8 cellular contexts compared by ENCODE assay signal in genomic region chrX:104166735-104167436, GRCh38. TPM values are rescaled to one million over a fixed set of nuclear protein-coding genes. Genes with fewer than 3 reads are reported as not detected.
DNase-seq lines count a peak whose midpoint lies in the region; ATAC-seq, FAIRE-seq and TF ChIP-seq lines count a peak whose summit lies in the region.

No MANE protein-coding gene starts in this region.

- TF ChIP-seq RAD21 in A549 (conservative IDR thresholded peaks at IDR 0.05 in 1 of 2, IDR thresholded peaks at IDR 0.05 in 1 of 2) = no peak

- peaks cover 25% of the 10 kb centered on the region; the same call in 2 of the 3 replicates for H3K4me1 ChIP-seq in A549
- H3K4me1 ChIP-seq in HAP-1 = peaks cover 3% of the 10 kb centered on the region; the same call in 1 of the 2 replicates
- H3K4me1 ChIP-seq in kidney (ENCODE audit: control insufficient read depth in 1 of 2, insufficient read depth in 1 of 2, low read depth in 1 of 2, low read length in 2 of 2) = no peaks in the 10 kb centered on the region
- peaks cover 3 to 29% (median 6%) of the 10 kb centered on the region in 4 donors for H3K4me1 ChIP-seq in stomach

- peak overlapping the region; percentile 84 for H3K4me3 ChIP-seq in A549
- peak overlapping the region; percentile 84 for H3K4me3 ChIP-seq in HAP-1
- peak overlapping the region; percentile 62 to 75 for H3K4me3 ChIP-seq in kidney (ENCODE audit: low read length in 2 of 2)
- peak overlapping the region; percentile 63 to 78 (median 73) for H3K4me3 ChIP-seq in stomach

- CTCF ChIA-PET in A549 (lab: Yijun Ruan, JAX) = interaction anchor here (0.7 to 1.9 kb wide), 3 partner anchors 18 to 29 kb away, joined by 3 to 8 read pairs (median 3); no protein-coding TSS in a partner anchor

- no peak for TF ChIP-seq CTCF in A549 (IDR thresholded peaks at IDR 0.05)
- no peak for TF ChIP-seq CTCF in kidney (IDR thresholded peaks at IDR 0.05; ENCODE audit: borderline replicate concordance, extremely low read depth, insufficient read depth)
- TF ChIP-seq CTCF in stomach (IDR thresholded peaks at IDR 0.05) = no peak

- TF ChIP-seq POLR2A in A549 (IDR thresholded peaks at IDR 0.05; ENCODE audit: low read length) (no peak), stomach (IDR thresholded peaks at IDR 0.05) (no peak)

- H3K36me3 Mint-ChIP-seq in activated naive CD8-positive, alpha-beta T cell treated with anti-CD3 and anti-CD28 coated beads for 36 hours = peaks cover 5% of the 10 kb centered on the region

- FAIRE-seq in A549 (lab: Jason Lieb, UNC) (no peak), kidney (lab: Jason Lieb, UNC) (no peak), urothelium cell line (lab: Jason Lieb, UNC) (no peak)

- H3K9ac ChIP-seq in kidney (ENCODE audit: low read length in 2 of 2) = peak overlapping the region; percentile 55 to 75

- H3K27me3 Mint-ChIP-seq in activated naive CD8-positive, alpha-beta T cell treated with anti-CD3 and anti-CD28 coated beads for 36 hours = no peaks in the 10 kb centered on the region

- POLR2A ChIA-PET in A549 (lab: Yijun Ruan, JAX) = interaction anchor here (0.7 to 2.7 kb wide), 2 partner anchors 10 to 238 kb away, joined by 4 to 51 read pairs; partner anchors contain the start of gene SLC25A53

- ATAC-seq in A549 = peak in 1 of 2 experiments; percentile 81; a peak in 4 of 6 replicates

- H3K9me3 Mint-ChIP-seq in activated naive CD8-positive, alpha-beta T cell treated with anti-CD3 and anti-CD28 coated beads for 36 hours = no peaks in the 10 kb centered on the region

- DNase-seq in A549 (ENCODE audit: low read depth in 1 of 2, low spot score in 1 of 2) (peak in 1 of 2 experiments; percentile 4), HAP-1 (ENCODE audit: low spot score in 2 of 2) (peak; percentile 16 to 43), kidney (no peak), stomach (no peak), urothelium cell line (ENCODE audit: low spot score) (no peak), NCI-H345 (lab: John Stamatoyannopoulos, UW) (no peak)
- DNase-seq in activated naive CD8-positive, alpha-beta T cell treated with anti-CD3 and anti-CD28 coated beads for 36 hours = no peak
- DNase-seq in stimulated activated CD4-positive, alpha-beta T cell treated with anti-CD3 and anti-CD28 coated beads, Interleukin-15, amount 100 ng/mL, for 24 hours = no peak

- no peaks in the 10 kb centered on the region for H3K9me3 ChIP-seq in A549
- no peaks in the 10 kb centered on the region for H3K9me3 ChIP-seq in HAP-1
- no peaks in the 10 kb centered on the region for H3K9me3 ChIP-seq in kidney (ENCODE audit: control insufficient read depth in 1 of 2, low read length in 2 of 2)
- H3K9me3 ChIP-seq in stomach = no peaks in the 10 kb centered on the region

- no peak overlapping the region for H3K27ac Mint-ChIP-seq in activated naive CD8-positive, alpha-beta T cell treated with anti-CD3 and anti-CD28 coated beads for 36 hours

- H3K27me3 ChIP-seq in HAP-1 (ENCODE audit: low read depth) = no peaks in the 10 kb centered on the region
- H3K27me3 ChIP-seq in stomach = no peaks in the 10 kb centered on the region

- in situ Hi-C loops in HAP-1 (cut with MboI; ENCODE audit: low sequenced_read_pairs) = no loop called here

- TF ChIP-seq EP300 in A549 (IDR thresholded peaks at IDR 0.05) (no peak), stomach (IDR thresholded peaks at IDR 0.05) (no peak)

- 2% methylated on average over 21 of the region's 37 CpGs for WGBS in A549 (ENCODE audit: missing lambda C conversion rate)
- 0 to 46% (median 8%) methylated on average over 9 to 37 of the region's 37 CpGs for WGBS in stomach, 5 donors

- H3K27ac ChIP-seq in A549 (peak overlapping the region; percentile 84 to 98), kidney (ENCODE audit: low read depth in 2 of 2, low read length in 2 of 2) (peak overlapping the region; percentile 78 to 83), stomach (peak overlapping the region; percentile 81 to 92 (median 88))

- intact Hi-C loops in kidney (cut with DNase I) = no loop called here
- intact Hi-C loops in stomach (cut with DNase I; ENCODE audit: low total_unique reads) = no loop called here

- peak overlapping the region; percentile 81 for H3K4me3 Mint-ChIP-seq in activated naive CD8-positive, alpha-beta T cell treated with anti-CD3 and anti-CD28 coated beads for 36 hours

- peak overlapping the region; percentile 78 for H3K4me2 ChIP-seq in A549

- peaks cover 2% of the 10 kb centered on the region; the same call in 1 of the 2 replicates for H3K36me3 ChIP-seq in HAP-1 (replicated peaks)
- H3K36me3 ChIP-seq in kidney (ENCODE audit: control insufficient read depth in 1 of 2, insufficient read depth in 2 of 2, low read length in 2 of 2) = no peaks in the 10 kb centered on the region
- H3K36me3 ChIP-seq in stomach = no peaks in the 10 kb centered on the region

- H3K4me1 Mint-ChIP-seq in activated naive CD8-positive, alpha-beta T cell treated with anti-CD3 and anti-CD28 coated beads for 36 hours = peaks cover 25% of the 10 kb centered on the region

TF ChIP-seq in A549, 52 proteins besides CTCF, POLR2A, EP300 and RAD21:
- TF ChIP-seq NR3C1 (IDR thresholded peaks at IDR 0.05) (no peak), MAZ (IDR thresholded peaks at IDR 0.05; ENCODE audit: borderline replicate concordance, low read depth, low read length) (no peak), JUN (IDR thresholded peaks at IDR 0.05) (no peak; a peak in 1 of 5 replicates), RARB (CRISPR knock-in tag; IDR thresholded peaks at IDR 0.05) (no peak), ZSCAN20 (CRISPR knock-in tag; IDR thresholded peaks at IDR 0.05) (no peak), SREBF2 (IDR thresholded peaks at IDR 0.05) (no peak), EHMT2 (IDR thresholded peaks at IDR 0.05; ENCODE audit: low read depth) (no peak), PHF8 (IDR thresholded peaks at IDR 0.05; ENCODE audit: borderline replicate concordance, low read depth) (peak; percentile 32; the same call in 1 of the 2 replicates)

RNA-seq across cellular contexts. Expression of gene FAM199X, which starts 0.6 kb away (rescaled TPM):
- polyA plus RNA-seq in A549 (2011; rRNA removed) (16.6 and 20.1 TPM in 2 replicates), A549 (2017; fragmentation: RNase III; extraction: RNeasy Plus Mini Kit Qiagen cat#74134 plus additional on column Dnase treatment) (24.2 to 26.4 TPM (median 25.8 TPM) in 3 replicates), kidney (ENCODE audit: insufficient read depth, low read depth, low replicate concordance) (12.6 TPM), stomach (1 to 10 TPM; 4.5 to 7.2 (median 4.6) TPM)
- 2.7 and 3.6 TPM in 2 replicates for polyA plus RNA-seq in A549 (2012; cell fraction: cytosol; rRNA removed)
- 1.6 and 3.0 TPM in 2 replicates for polyA plus RNA-seq in A549 (2012; cell fraction: nucleus; rRNA removed)
- polyA minus RNA-seq in A549 (2011; rRNA and poly(A)+ RNA removed) = 9.4 and 11.1 TPM in 2 replicates
- total RNA-seq in activated naive CD8-positive, alpha-beta T cell treated with anti-CD3 and anti-CD28 coated beads for 36 hours = 1 to 10 TPM; 7.8 to 8.1 TPM
- total RNA-seq in kidney (37.4 TPM), stomach (10 to 100 TPM; 16.3 to 41.3 (median 19.7) TPM)

RNA-seq across cellular contexts. Expression of gene SLC25A53, which starts 10.1 kb away (rescaled TPM):
- polyA plus RNA-seq in A549 (2011; rRNA removed) (3.3 and 5.0 TPM in 2 replicates), A549 (2017; fragmentation: RNase III; extraction: RNeasy Plus Mini Kit Qiagen cat#74134 plus additional on column Dnase treatment) (4.6 to 5.5 TPM (median 4.9 TPM) in 3 replicates), kidney (ENCODE audit: insufficient read depth, low read depth, low replicate concordance) (5.0 TPM), stomach (1 to 10 TPM; 3.3 to 8.0 (median 3.5) TPM)
- 3.9 and 4.3 TPM in 2 replicates for polyA plus RNA-seq in A549 (2012; cell fraction: cytosol; rRNA removed)
- 2.1 and 2.2 TPM in 2 replicates for polyA plus RNA-seq in A549 (2012; cell fraction: nucleus; rRNA removed)
- 3.0 and 5.0 TPM in 2 replicates for polyA minus RNA-seq in A549 (2011; rRNA and poly(A)+ RNA removed)
- total RNA-seq in activated naive CD8-positive, alpha-beta T cell treated with anti-CD3 and anti-CD28 coated beads for 36 hours = 1 to 10 TPM; 5.2 to 5.8 TPM
- total RNA-seq in kidney (12.1 TPM), stomach (100 to 1,000 TPM in 1 of 5 donors, 10 to 100 TPM in 1, 1 to 10 TPM in 3; 2.9 to 118 (median 9.1) TPM)

RNA-seq across cellular contexts. Expression of gene ZCCHC18, which starts 54.6 kb away (rescaled TPM):
- polyA plus RNA-seq in A549 (2011; rRNA removed) (0.26 and 0.35 TPM in 2 replicates), A549 (2017; fragmentation: RNase III; extraction: RNeasy Plus Mini Kit Qiagen cat#74134 plus additional on column Dnase treatment) (0.14 to 0.22 TPM (median 0.19 TPM) in 3 replicates), kidney (ENCODE audit: insufficient read depth, low read depth, low replicate concordance) (3.3 TPM), stomach (1 to 10 TPM in 1 of 3 donors, under 1 TPM in 2; 0.50 to 1.3 (median 0.61) TPM)
- 0.16 and 0.17 TPM in 2 replicates for polyA plus RNA-seq in A549 (2012; cell fraction: cytosol; rRNA removed)
- 0.05 and 0.19 TPM in 2 replicates for polyA plus RNA-seq in A549 (2012; cell fraction: nucleus; rRNA removed)
- not detected in 2 replicates for polyA minus RNA-seq in A549 (2011; rRNA and poly(A)+ RNA removed)
- 1 to 10 TPM; 5.5 to 5.8 TPM for total RNA-seq in activated naive CD8-positive, alpha-beta T cell treated with anti-CD3 and anti-CD28 coated beads for 36 hours
- total RNA-seq in kidney (0.79 TPM), stomach (1 to 10 TPM in 1 of 5 donors, under 1 TPM in 1, not detected in 3; 0.92 to 2.8 TPM)

Comparison
In these comparisons a context has a peak if more than half of its experiments do, and no peak if none do; other contexts are left out.
1. DNase-seq: peak in HAP-1 (2 of 2); none in activated naive CD8-positive, alpha-beta T cell treated with anti-CD3 and anti-CD28 coated beads for 36 hours (single experiment), kidney (single experiment), stomach (single experiment), urothelium cell line (single experiment), stimulated activated CD4-positive, alpha-beta T cell treated with anti-CD3 and anti-CD28 coated beads, Interleukin-15, amount 100 ng/mL, for 24 hours (single experiment) and NCI-H345 (single experiment).
2. Peak in every context shown above with its lines, with median percentiles within 50 percentile points of each other: H3K27ac ChIP-seq and H3K4me3 ChIP-seq.